ENCODE assay signal across 7 cellular contexts in the genomic region with DNA sequence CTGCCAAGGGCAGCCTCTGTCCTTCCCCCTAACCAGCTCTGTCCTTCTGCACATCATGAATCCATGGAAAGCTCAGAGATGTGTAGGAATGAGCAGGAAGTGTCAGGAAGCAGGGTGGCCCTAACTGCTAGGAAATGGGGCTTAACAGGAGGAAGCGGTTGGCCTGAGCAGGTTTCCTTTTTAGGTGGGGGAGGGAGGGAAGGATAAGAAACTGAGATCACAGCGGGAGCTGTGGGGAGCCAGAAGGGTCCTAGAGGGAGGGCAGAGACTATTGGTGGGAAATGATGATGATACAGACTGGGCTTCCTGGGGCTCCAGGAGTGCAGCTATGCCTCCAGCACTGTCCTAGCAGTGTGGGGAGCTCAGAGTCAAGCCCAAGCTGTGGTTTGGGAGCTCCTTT.
"Had no signal": no experiment of that assay in that cellular context is flagged by ENCODE, and none has a peak within 500 bp of the region (broad histone marks: within the 10 kb centered on the region; RNA-seq: fewer than 3 reads in every experiment).

No MANE protein-coding gene starts in this region.

- H3K4me3 ChIP-seq: GM23248, HAP-1, K562 had no signal

- H3K9ac ChIP-seq: GM23248 had no signal

- H2AFZ ChIP-seq: GM23248 had no signal

- DNase-seq: GM23248, GOT3, H7, IMR-90, KG1 had no signal

- H3K9me3 ChIP-seq: HAP-1 had no signal

- H3K27ac ChIP-seq: GM23248 had no signal

- H3K36me3 ChIP-seq: HAP-1 had no signal

- H3K4me1 ChIP-seq: HAP-1 had no signal
